In genomic region chr4:73914071-73914470, GRCh38 we compare ENCODE assay signal across 26 cellular contexts. TPM values are rescaled to one million over a fixed set of nuclear protein-coding genes. Genes with fewer than 3 reads are reported as not detected.
"Had no signal": no experiment of that assay in that cellular context is flagged by ENCODE, and none has a peak within 500 bp of the region (broad histone marks: within the 10 kb centered on the region; RNA-seq: fewer than 3 reads in every experiment).

No MANE protein-coding gene starts in this region.

- H3K27me3 ChIP-seq: Peyer's patch, SJCRH30 had no signal

- H3K9me3 ChIP-seq: Peyer's patch, SJCRH30 had no signal

- H3K27ac Mint-ChIP-seq: IgD-negative memory B cell had no signal

- FAIRE-seq: HTR-8/SVneo had no signal

- H2AFZ ChIP-seq: PC-9 had no signal

- H3K4me3 ChIP-seq: PC-9, Peyer's patch, SJCRH30 had no signal

- H3K9me3 Mint-ChIP-seq: IgD-negative memory B cell had no signal

- H3K4me1 ChIP-seq: Peyer's patch had no signal

- H3K36me3 Mint-ChIP-seq: IgD-negative memory B cell had no signal

- ATAC-seq: Right ventricle myocardium inferior, SK-N-SH treated with all-trans-retinoic acid at 6 μM for 48 hours had no signal

- H3K4me1 Mint-ChIP-seq: IgD-negative memory B cell had no signal

- H3K27me3 Mint-ChIP-seq: IgD-negative memory B cell had no signal

- DNase-seq: KBM-7; MV-4-11; NCI-H1048; NCI-H1105; NCI-H1417; NCI-H1436 treated with DMSO at 0.1 percent for 48 hours; NCI-H1694; NCI-H187 treated with DMSO at 0.1 percent for 48 hours; NCI-H2029 treated with DMSO at 0.1 percent for 48 hours; NCI-H2171 treated with DMSO at 0.1 percent for 48 hours; NCI-H345; NCI-H446 treated with DMSO at 0.1 percent for 48 hours; NCI-H524 treated with DMSO at 0.1 percent for 48 hours; NCI-H69; NCI-H774; NK-92 treated with Interleukin-12 subunit alpha and Interleukin-12 subunit beta, amount 100 ng/mL, for 24 hours; PC-9; Peyer's patch; SHP77 treated with DMSO at 0.1 percent for 48 hours; SJCRH30 had no signal

- H3K4me3 Mint-ChIP-seq: IgD-negative memory B cell had no signal

- H3K4me2 ChIP-seq: PC-9 had no signal

- H3K36me3 ChIP-seq: Peyer's patch, SJCRH30 had no signal

- H3K27ac ChIP-seq: HL-60, PC-9, Peyer's patch, SJCRH30 had no signal

RNA-seq across cellular contexts. Expression of gene CXCL1, which starts 44.9 kb away (rescaled TPM):
- total RNA-seq: OCI-LY7, SJCRH30 had no signal
